ENCODE assay signal across 8 cellular contexts in genomic region chr2:141306368-141306767, GRCh38.
"Had no signal": no experiment of that assay in that cellular context is flagged by ENCODE, and none has a peak within 500 bp of the region (broad histone marks: within the 10 kb centered on the region; RNA-seq: fewer than 3 reads in every experiment).

No MANE protein-coding gene starts in this region.

- H3K36me3 ChIP-seq: HAP-1 had no signal

- H3K9ac ChIP-seq: GM23248 had no signal

- H3K4me3 ChIP-seq: GM23248, HAP-1 had no signal

- H2AFZ ChIP-seq: GM23248 had no signal

- H3K4me1 ChIP-seq: HAP-1 had no signal

- H3K9me3 ChIP-seq: HAP-1 had no signal

- ATAC-seq: HCT116 had no signal

- DNase-seq: GM23248, GOT3, H7, HFFc6, KG1 had no signal

- H3K27ac ChIP-seq: GM23248, HL-60 had no signal
